In the genomic region with DNA sequence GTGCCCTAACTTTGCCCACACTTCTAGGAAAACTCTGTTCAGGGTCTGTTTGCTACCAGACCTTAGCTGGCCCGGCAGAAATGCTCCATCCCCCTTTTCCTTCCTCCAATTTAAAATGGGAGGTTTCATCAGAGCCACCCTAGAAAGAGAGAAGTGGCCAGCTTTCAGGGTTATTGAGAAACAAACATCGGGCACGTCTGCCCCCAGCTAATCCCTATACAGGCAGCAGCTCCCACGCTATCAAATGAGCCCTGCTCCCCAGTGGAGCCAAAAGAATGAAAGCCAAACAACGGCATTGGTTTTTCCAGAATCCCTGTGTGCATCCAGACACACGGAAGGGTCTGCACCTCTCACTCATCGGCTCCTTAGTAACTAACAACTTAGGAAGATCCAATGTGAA, we compare ENCODE assay signal across 2 cellular contexts.
TF ChIP-seq lines count a peak whose summit lies in the region.

No MANE protein-coding gene starts in this region.

TF ChIP-seq in HepG2, 621 proteins besides CTCF, POLR2A, EP300 and RAD21:
- TF ChIP-seq ZNF296 (CRISPR knock-in tag; conservative IDR thresholded peaks at IDR 0.05) (no peak), HDAC2 (CRISPR knock-in tag; IDR thresholded peaks at IDR 0.05) (no peak), ZNF614 (CRISPR knock-in tag; IDR thresholded peaks at IDR 0.05; ENCODE audit: borderline replicate concordance) (no peak)
- TF ChIP-seq, protein P1, sequence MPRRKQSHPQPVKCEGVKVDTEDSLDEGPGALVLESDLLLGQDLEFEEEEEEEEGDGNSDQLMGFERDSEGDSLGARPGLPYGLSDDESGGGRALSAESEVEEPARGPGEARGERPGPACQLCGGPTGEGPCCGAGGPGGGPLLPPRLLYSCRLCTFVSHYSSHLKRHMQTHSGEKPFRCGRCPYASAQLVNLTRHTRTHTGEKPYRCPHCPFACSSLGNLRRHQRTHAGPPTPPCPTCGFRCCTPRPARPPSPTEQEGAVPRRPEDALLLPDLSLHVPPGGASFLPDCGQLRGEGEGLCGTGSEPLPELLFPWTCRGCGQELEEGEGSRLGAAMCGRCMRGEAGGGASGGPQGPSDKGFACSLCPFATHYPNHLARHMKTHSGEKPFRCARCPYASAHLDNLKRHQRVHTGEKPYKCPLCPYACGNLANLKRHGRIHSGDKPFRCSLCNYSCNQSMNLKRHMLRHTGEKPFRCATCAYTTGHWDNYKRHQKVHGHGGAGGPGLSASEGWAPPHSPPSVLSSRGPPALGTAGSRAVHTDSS (CRISPR knock-in tag; conservative IDR thresholded peaks at IDR 0.05), result no peak

TF ChIP-seq in H1, 55 proteins besides CTCF, POLR2A, EP300 and RAD21:
- no peak for TF ChIP-seq SIX5 (IDR thresholded peaks at IDR 0.05; ENCODE audit: low read depth, low read length)
- TF ChIP-seq BRCA1 (IDR thresholded peaks at IDR 0.05; ENCODE audit: low read depth, low read length), result no peak
- no peak for TF ChIP-seq TAF1 (IDR thresholded peaks at IDR 0.05; ENCODE audit: low read depth, low read length)
- TF ChIP-seq SP2 (IDR thresholded peaks at IDR 0.05; ENCODE audit: low read length), result no peak
- TF ChIP-seq RBBP5 (IDR thresholded peaks at IDR 0.05; ENCODE audit: borderline replicate concordance, low read depth, low read length), result no peak
- no peak for TF ChIP-seq YY1 (IDR thresholded peaks at IDR 0.05; ENCODE audit: low read depth, low read length)
- no peak for TF ChIP-seq HDAC2 (IDR thresholded peaks at IDR 0.05; ENCODE audit: borderline replicate concordance in 1 of 2, low read depth in 2 of 2, low read length in 2 of 2)
- no peak for TF ChIP-seq FOSL1 (IDR thresholded peaks at IDR 0.05; ENCODE audit: insufficient read depth, low read depth, low read length)
